Comparison of ENCODE assay signal across 13 cellular contexts in the genomic region with DNA sequence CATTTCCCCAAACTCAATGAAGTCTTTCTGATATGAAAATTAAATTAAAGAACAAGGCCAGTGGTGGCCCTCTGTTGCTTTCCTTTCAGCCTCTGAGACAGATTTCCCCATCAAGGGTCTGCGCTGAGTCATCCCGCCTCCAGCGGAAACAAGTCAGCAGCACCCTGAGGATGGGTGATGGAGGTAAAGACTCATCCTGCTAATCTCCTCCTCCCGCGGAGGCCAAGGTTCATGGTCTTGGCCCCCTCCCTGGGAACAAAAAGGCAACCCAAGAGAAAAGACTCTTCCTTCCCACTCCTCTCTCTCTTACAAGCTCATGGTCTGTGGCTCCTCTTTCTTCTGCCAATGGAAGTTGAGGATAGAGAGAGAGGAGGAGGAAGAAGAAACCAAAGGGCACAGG. TPM values are rescaled to one million over a fixed set of nuclear protein-coding genes. Genes with fewer than 3 reads are reported as not detected.
DNase-seq lines count a peak whose midpoint lies in the region; ATAC-seq, FAIRE-seq and TF ChIP-seq lines count a peak whose summit lies in the region.
"Had no signal": no experiment of that assay in that cellular context is flagged by ENCODE, and none has a peak within 500 bp of the region (broad histone marks: within the 10 kb centered on the region; RNA-seq: fewer than 3 reads in every experiment).

No MANE protein-coding gene starts in this region.

- H3K9me3 ChIP-seq in IMR-90 (ENCODE audit: control insufficient read depth, insufficient read depth, low read length): no peaks in the 10 kb centered on the region
- H3K9me3 ChIP-seq in H1 (ENCODE audit: insufficient read depth in 2 of 2, low read depth in 1 of 2, low read length in 1 of 2): no peaks in the 10 kb centered on the region
- H3K9me3 ChIP-seq: colonic mucosa had no signal

- H3K9ac ChIP-seq in IMR-90 (ENCODE audit: low read depth, low read length) (no peak overlapping the region), H1 (replicated peaks in 1 of 4; ENCODE audit: extremely low read depth in 1 of 4, low read depth in 3 of 4, low read length in 3 of 4) (no peak overlapping the region)

- TF ChIP-seq CTCF in IMR-90 (conservative IDR thresholded peaks at IDR 0.05; ENCODE audit: low read depth, low read length): no peak
- TF ChIP-seq CTCF in H1 (IDR thresholded peaks at IDR 0.05; ENCODE audit: control extremely low read depth in 1 of 3, insufficient read depth in 1 of 3, low read depth in 1 of 3, low read length in 3 of 3): no peak
- TF ChIP-seq CTCF in GM10266 (IDR thresholded peaks at IDR 0.05; ENCODE audit: control insufficient read depth, insufficient read depth, low read depth, missing control alignments): no peak

- H2BK120ac ChIP-seq in IMR-90 (ENCODE audit: low read depth, low read length) (peak overlapping the region; percentile 95), H1 (replicated peaks; ENCODE audit: low read depth, low read length) (no peak overlapping the region)

- no peak overlapping the region for H2BK12ac ChIP-seq in H1 (ENCODE audit: low read depth, low read length)

- H3K56ac ChIP-seq in IMR-90 (ENCODE audit: extremely low read depth, insufficient read depth, low read length): peak overlapping the region; percentile 43
- no peak overlapping the region for H3K56ac ChIP-seq in H1 (replicated peaks; ENCODE audit: insufficient read length, low read depth, low read length)

- peak overlapping the region; percentile 96 for H3K4ac ChIP-seq in IMR-90 (ENCODE audit: low read depth, low read length)
- H3K4ac ChIP-seq in H1 (replicated peaks; ENCODE audit: insufficient read length, low read depth, low read length): no peak overlapping the region

- peak overlapping the region; percentile 83 for H2BK20ac ChIP-seq in IMR-90 (ENCODE audit: low read depth, low read length)
- no peak overlapping the region for H2BK20ac ChIP-seq in H1 (ENCODE audit: low read length)

- peak overlapping the region; percentile 73 for H2BK5ac ChIP-seq in IMR-90 (ENCODE audit: low read depth, low read length, poor library complexity, severe bottlenecking)
- no peak overlapping the region for H2BK5ac ChIP-seq in H1 (ENCODE audit: low read depth, low read length)

- H3K27me3 ChIP-seq in IMR-90 (ENCODE audit: control insufficient read depth, insufficient read depth, low read length) (no peaks in the 10 kb centered on the region), H1 (replicated peaks in 1 of 4; ENCODE audit: control insufficient read depth in 3 of 4, extremely low read depth in 1 of 4, insufficient read depth in 3 of 4, low read length in 3 of 4) (no peaks in the 10 kb centered on the region)
- H3K27me3 ChIP-seq: colonic mucosa had no signal

- DNase-seq in IMR-90 (peak; percentile 59), H1 (ENCODE audit: low read depth in 1 of 2, low spot score in 2 of 2) (no peak), NCI-H187 treated with DMSO at 0.1 percent for 48 hours (lab: John Stamatoyannopoulos, UW) (no peak), medulla oblongata (ENCODE audit: extremely low spot score) (no peak), GM10266 (ENCODE audit: extremely low spot score) (no peak)
- DNase-seq in activated CD4-positive, alpha-beta T cell treated with anti-CD3 and anti-CD28 coated beads, Interleukin-2, amount 50 U/mL, for 48 hours: peak; percentile 82 to 88
- DNase-seq in stimulated activated CD4-positive, alpha-beta T cell treated with anti-CD3 and anti-CD28 coated beads, TNF-alpha, amount 100 ng/mL, for 24 hours (ENCODE audit: low read depth in 3 of 3): peak; percentile 30 to 80 (median 54)
- no peak for DNase-seq in NK-92 treated with Interleukin-12 subunit alpha and Interleukin-12 subunit beta, amount 100 ng/mL, for 24 hours (lab: John Stamatoyannopoulos, UW)
- DNase-seq: colonic mucosa; hippocampal formation; NCI-H774; stimulated activated naive B cell treated with anti-CD40 and anti-IgM and Interleukin-4, amounts not matched to agents 10 μg/mL and 1 μg/mL and 100 μg/mL, for 72 hours had no signal

- H3K18ac ChIP-seq in IMR-90 (ENCODE audit: low read depth, low read length) (peak overlapping the region; percentile 50), H1 (ENCODE audit: extremely low read depth, low read length) (no peak overlapping the region)

- WGBS in IMR-90 (ENCODE audit: extremely low coverage in 2 of 2, insufficient read length in 1 of 2), 2 experiments: no CpG with 5 or more reads among the region's 5 CpGs
- WGBS in H1 (ENCODE audit: extremely low coverage in 1 of 2, insufficient coverage in 1 of 2, insufficient read length in 1 of 2, insufficient replicate concordance in 2 of 2, low coverage in 1 of 2, low lambda C conversion rate in 2 of 2, missing lambda C conversion rate in 1 of 2), 2 experiments: 88% methylated on average over 5 of the region's 5 CpGs; no CpG with 5 or more reads in 1 of the 2 experiments

- CTCF ChIA-PET in IMR-90 (lab: Yijun Ruan, JAX): no interaction called here
- CTCF ChIA-PET in H1 (lab: Charles Lee; ENCODE audit: partially characterized antibody): interaction anchor here (0.6 to 1.5 kb wide), 8 partner anchors 9 to 360 kb away, joined by 3 to 9 read pairs (median 3); a partner anchor contains a TSS

- TF ChIP-seq RAD21 in IMR-90 (IDR thresholded peaks at IDR 0.05; ENCODE audit: low read length) (no peak), H1 (IDR thresholded peaks at IDR 0.05 in 1 of 2, conservative IDR thresholded peaks at IDR 0.05 in 1 of 2; ENCODE audit: low read depth in 2 of 2, low read length in 2 of 2) (no peak)

- peaks cover 3 to 37% of the 10 kb centered on the region in 2 experiments; a peak in 2 of 4 replicates for H3K79me1 ChIP-seq in IMR-90 (ENCODE audit: low read depth in 1 of 2, low read length in 2 of 2)
- H3K79me1 ChIP-seq in H1 (ENCODE audit: low read depth, low read length): no peaks in the 10 kb centered on the region

- dilution Hi-C loops in IMR-90 (cut with HindIII; ENCODE audit: low sequenced_read_pairs, unreplicated experiment): loop anchor here (25.0 kb wide), 1 partner anchor 180 kb away; no protein-coding TSS in a partner anchor

- no peak for FAIRE-seq in H1 (lab: Jason Lieb, UNC)
- FAIRE-seq: TTC549 had no signal

- H4K20me1 ChIP-seq in IMR-90 (ENCODE audit: insufficient read depth, low read length) (no peaks in the 10 kb centered on the region), H1 (replicated peaks in 1 of 2; ENCODE audit: control insufficient read depth in 1 of 2, insufficient read depth in 2 of 2, low read length in 2 of 2) (no peaks in the 10 kb centered on the region)

- H2AK5ac ChIP-seq in IMR-90 (ENCODE audit: low read depth, low read length) (peak overlapping the region; percentile 99), H1 (ENCODE audit: low read depth, low read length) (no peak overlapping the region)

- H4K91ac ChIP-seq in IMR-90 (ENCODE audit: insufficient read depth, low read depth, low read length) (peak overlapping the region; percentile 86), H1 (replicated peaks; ENCODE audit: insufficient read length, low read length) (no peak overlapping the region)

- ATAC-seq in IMR-90 (ENCODE audit: low read depth): no peak; the same call in 1 of the 2 replicates
- ATAC-seq: stimulated activated naive B cell treated with anti-CD40 and anti-IgM and Interleukin-4, amounts not matched to agents 10 μg/mL and 1 μg/mL and 100 μg/mL, for 72 hours had no signal

- H3K23me2 ChIP-seq in H1 (ENCODE audit: low read depth, low read length): no peaks in the 10 kb centered on the region

- H2AFZ ChIP-seq in IMR-90 (replicated peaks; ENCODE audit: low read length, poor library complexity) (peak overlapping the region; percentile 46), H1 (ENCODE audit: low read length) (peak overlapping the region; percentile 35; the same call in 1 of the 2 replicates)

- H3K23ac ChIP-seq in IMR-90 (ENCODE audit: low read depth, low read length) (peak overlapping the region; percentile 69), H1 (ENCODE audit: insufficient read length) (no peak overlapping the region)

- H3K14ac ChIP-seq in IMR-90 (replicated peaks; ENCODE audit: low read depth, low read length) (peak overlapping the region; percentile 77), H1 (ENCODE audit: insufficient read length) (no peak overlapping the region)

- POLR2A ChIA-PET in IMR-90 (lab: Charles Lee; ENCODE audit: unreplicated experiment) (interaction anchor here (0.6 to 1.1 kb wide), 2 partner anchors 10 to 400 kb away, joined by 4 to 5 read pairs; no protein-coding TSS in a partner anchor), H1 (lab: Charles Lee; ENCODE audit: partially characterized antibody) (interaction anchor here (0.6 to 0.8 kb wide), 2 partner anchors 231 to 363 kb away, joined by 3 read pairs; no protein-coding TSS in a partner anchor)

- BruUV-seq in IMR-90 (replicated peaks; lab: Mats Ljungman, UMichigan): no TSS peak

- H3K4me1 ChIP-seq in IMR-90 (ENCODE audit: control insufficient read depth, insufficient read depth, low read length) (peaks cover 25% of the 10 kb centered on the region), H1 (replicated peaks in 1 of 4; ENCODE audit: control insufficient read depth in 3 of 4, insufficient read depth in 4 of 4, low read length in 3 of 4) (peaks cover 0 to under 1% (median 0%) of the 10 kb centered on the region in 4 experiments; a peak in 3 of 7 replicates)

- no peaks in the 10 kb centered on the region for H3K79me2 ChIP-seq in H1 (ENCODE audit: control insufficient read depth in 1 of 2, insufficient read depth in 2 of 2, low read length in 2 of 2)

- peak overlapping the region; percentile 3 for H2AK9ac ChIP-seq in IMR-90 (replicated peaks; ENCODE audit: low read depth, low read length, poor library complexity)

- no peak overlapping the region for H3K4me3 ChIP-seq in IMR-90 (ENCODE audit: insufficient read depth, low read depth, low read length)
- no peak overlapping the region for H3K4me3 ChIP-seq in H1 (ENCODE audit: extremely low read depth in 1 of 4, insufficient read depth in 2 of 4, low read depth in 3 of 4, low read length in 4 of 4)
- H3K4me3 ChIP-seq: colonic mucosa had no signal

- H4K5ac ChIP-seq in IMR-90 (ENCODE audit: low read depth, low read length): peak overlapping the region; percentile 24
- no peak overlapping the region for H4K5ac ChIP-seq in H1 (ENCODE audit: insufficient read length, low read depth, low read length)

- TF ChIP-seq POLR2A in IMR-90 (IDR thresholded peaks at IDR 0.05; ENCODE audit: low read depth, low read length) (no peak), H1 (IDR thresholded peaks at IDR 0.05; ENCODE audit: control extremely low read depth in 1 of 2, low read depth in 2 of 2, low read length in 2 of 2) (no peak)

- H3K27ac ChIP-seq in IMR-90 (ENCODE audit: insufficient read depth, low read length): peak overlapping the region; percentile 67
- H3K27ac ChIP-seq in H1 (ENCODE audit: low read depth, low read length): no peak overlapping the region
- H3K27ac ChIP-seq: colonic mucosa had no signal

- intact Hi-C loops in IMR-90 (cut with micrococcal nuclease): no loop called here

- no peak for TF ChIP-seq EP300 in H1 (IDR thresholded peaks at IDR 0.05; ENCODE audit: borderline replicate concordance in 1 of 2, low read depth in 2 of 2, low read length in 2 of 2)

- peak overlapping the region; percentile 11; the same call in 1 of the 2 replicates for H3K4me2 ChIP-seq in IMR-90 (ENCODE audit: low read depth, low read length)
- H3K4me2 ChIP-seq in H1 (ENCODE audit: insufficient read depth in 1 of 2, low read depth in 2 of 2, low read length in 2 of 2): no peak overlapping the region

- H4K8ac ChIP-seq in IMR-90 (ENCODE audit: low read depth in 2 of 2, low read length in 2 of 2) (peak overlapping the region; percentile 41 to 96; a peak in 3 of 4 replicates), H1 (ENCODE audit: extremely low read depth, insufficient read depth, low read length) (no peak overlapping the region)

- peak overlapping the region; percentile 96; the same call in 2 of the 3 replicates for H2BK15ac ChIP-seq in IMR-90 (ENCODE audit: low read depth, low read length)
- H2BK15ac ChIP-seq in H1 (ENCODE audit: low read length): no peak overlapping the region

- in situ Hi-C loops in IMR-90 (cut with MboI; ENCODE audit: low sequenced_read_pairs): loop anchor here (5.0 kb wide), 1 partner anchor 295 kb away; no protein-coding TSS in a partner anchor

- H3K36me3 ChIP-seq in IMR-90 (ENCODE audit: control insufficient read depth, insufficient read depth, low read length) (no peaks in the 10 kb centered on the region), H1 (ENCODE audit: control insufficient read depth in 2 of 4, insufficient read depth in 4 of 4, low read length in 3 of 4) (no peaks in the 10 kb centered on the region)
- H3K36me3 ChIP-seq: colonic mucosa had no signal

- peaks cover 25% of the 10 kb centered on the region for H3K9me1 ChIP-seq in IMR-90 (ENCODE audit: insufficient read depth, low read length)

RNA-seq across cellular contexts. Expression of a gene that starts 9.0 kb away (rescaled TPM):
- total RNA-seq in IMR-90 (2012; rRNA removed): 41.7 and 45.9 TPM in 2 replicates
- 114 and 135 TPM in 2 replicates for polyA plus RNA-seq in IMR-90 (2012; rRNA removed)
- 49.6 and 56.5 TPM in 2 replicates for polyA plus RNA-seq in IMR-90 (2012; cell fraction: cytosol; rRNA removed)
- 202 and 237 TPM in 2 replicates for polyA plus RNA-seq in IMR-90 (2012; cell fraction: nucleus; rRNA removed; ENCODE audit: low replicate concordance)
- total RNA-seq in H1 (2021; fragmentation: NEBNext Ultra II Directional; extraction: Animal tissue kit (Norgen Biotek cat#: 25700)): 44.3 and 54.3 TPM in 2 replicates
- 78.1 and 88.3 TPM in 2 replicates for polyA plus RNA-seq in H1 (2011; rRNA removed)
- 58.1 TPM for polyA plus RNA-seq in H1 (2011; cell fraction: cytosol; rRNA removed)
- polyA plus RNA-seq in H1 (2011; cell fraction: nucleus; rRNA removed): 121 TPM
- 31.8 to 40.4 TPM (median 38.1 TPM) in 4 replicates for polyA plus RNA-seq in H1 (2012, experiment 1 of 2)
- 7.8 TPM for polyA plus RNA-seq in H1 (2012, experiment 2 of 2)
- polyA plus RNA-seq in H1 (2013, experiment 1 of 2): 46.7 TPM
- polyA plus RNA-seq in H1 (2013, experiment 2 of 2): 45.9 TPM
- polyA minus RNA-seq in H1 (2011; rRNA and poly(A)+ RNA removed): 115 and 132 TPM in 2 replicates
- polyA minus RNA-seq in H1 (2011; cell fraction: cytosol; rRNA and poly(A)+ RNA removed): 37.5 TPM
- polyA minus RNA-seq in H1 (2011; cell fraction: nucleus; rRNA and poly(A)+ RNA removed): 91.3 TPM

RNA-seq across cellular contexts. Expression of a gene that starts 23.4 kb away (rescaled TPM):
- 11.7 and 12.9 TPM in 2 replicates for total RNA-seq in IMR-90 (2012; rRNA removed)
- polyA plus RNA-seq in IMR-90 (2012; rRNA removed) (9.5 and 10.1 TPM in 2 replicates), H1 (2011; rRNA removed) (27.2 and 36.3 TPM in 2 replicates)
- polyA plus RNA-seq in IMR-90 (2012; cell fraction: cytosol; rRNA removed): 8.1 and 13.4 TPM in 2 replicates
- polyA plus RNA-seq in IMR-90 (2012; cell fraction: nucleus; rRNA removed; ENCODE audit: low replicate concordance): 2.8 and 6.0 TPM in 2 replicates
- total RNA-seq in H1 (2021; fragmentation: NEBNext Ultra II Directional; extraction: Animal tissue kit (Norgen Biotek cat#: 25700)): 31.6 and 34.4 TPM in 2 replicates
- polyA plus RNA-seq in H1 (2011; cell fraction: cytosol; rRNA removed): 27.5 TPM
- 28.0 TPM for polyA plus RNA-seq in H1 (2011; cell fraction: nucleus; rRNA removed)
- 24.3 to 27.5 TPM (median 25.4 TPM) in 4 replicates for polyA plus RNA-seq in H1 (2012, experiment 1 of 2)
- 24.0 TPM for polyA plus RNA-seq in H1 (2012, experiment 2 of 2)
- 16.0 TPM for polyA plus RNA-seq in H1 (2013, experiment 1 of 2)
- 16.0 TPM for polyA plus RNA-seq in H1 (2013, experiment 2 of 2)
- polyA minus RNA-seq in H1 (2011; rRNA and poly(A)+ RNA removed): 21.3 and 24.6 TPM in 2 replicates
- 29.1 TPM for polyA minus RNA-seq in H1 (2011; cell fraction: cytosol; rRNA and poly(A)+ RNA removed)
- 26.9 TPM for polyA minus RNA-seq in H1 (2011; cell fraction: nucleus; rRNA and poly(A)+ RNA removed)

Comparison
In these comparisons a context has a peak if more than half of its experiments do, and no peak if none do; other contexts are left out.
1. DNase-seq: peak in IMR-90 (single experiment), activated CD4-positive, alpha-beta T cell treated with anti-CD3 and anti-CD28 coated beads, Interleukin-2, amount 50 U/mL, for 48 hours (2 of 2) and stimulated activated CD4-positive, alpha-beta T cell treated with anti-CD3 and anti-CD28 coated beads, TNF-alpha, amount 100 ng/mL, for 24 hours (3 of 3); none in H1 (0 of 2), NCI-H187 treated with DMSO at 0.1 percent for 48 hours (single experiment), medulla oblongata (single experiment), NK-92 treated with Interleukin-12 subunit alpha and Interleukin-12 subunit beta, amount 100 ng/mL, for 24 hours (single experiment) and GM10266 (single experiment).